Comparison of ENCODE assay signal across 9 cellular contexts in the genomic region with DNA sequence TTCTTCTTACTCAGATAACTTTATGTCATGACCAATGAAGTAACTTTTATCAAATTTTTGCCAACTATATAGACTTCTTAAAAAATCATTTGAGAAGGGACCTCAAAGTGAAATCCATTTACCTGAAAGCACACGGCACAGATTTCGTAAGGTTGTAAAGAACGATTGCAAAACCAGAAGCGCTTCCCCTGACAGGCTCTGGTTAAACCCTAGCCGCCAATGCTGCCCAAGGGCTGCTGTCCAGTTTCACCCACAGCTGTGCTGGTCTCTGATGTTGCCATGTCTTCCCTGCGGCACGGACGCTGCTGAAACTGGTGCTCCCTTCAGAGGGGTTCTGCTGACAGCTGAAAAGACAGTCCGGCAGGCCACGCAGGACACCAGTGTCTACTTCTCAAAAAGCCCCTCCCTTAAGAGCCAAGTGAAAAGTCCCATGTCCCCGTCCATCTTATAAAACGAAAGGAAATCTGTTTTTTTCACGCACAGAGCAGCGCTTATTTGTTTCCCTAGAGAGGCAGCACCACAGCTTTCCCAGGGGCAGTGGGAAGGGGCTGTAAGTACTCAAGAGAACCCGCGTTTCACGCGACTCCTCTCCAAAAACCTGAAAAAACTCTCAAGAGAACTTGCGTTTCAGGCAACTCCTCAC. TPM values are rescaled to one million over a fixed set of nuclear protein-coding genes. Genes with fewer than 3 reads are reported as not detected.
DNase-seq lines count a peak whose midpoint lies in the region; ATAC-seq and TF ChIP-seq lines count a peak whose summit lies in the region.
"Had no signal": no experiment of that assay in that cellular context is flagged by ENCODE, and none has a peak within 500 bp of the region (broad histone marks: within the 10 kb centered on the region; RNA-seq: fewer than 3 reads in every experiment).

No MANE protein-coding gene starts in this region.

- TF ChIP-seq CTCF in endodermal cell (conservative IDR thresholded peaks at IDR 0.05) (no peak), lower lobe of right lung (IDR thresholded peaks at IDR 0.05) (no peak), thoracic aorta (IDR thresholded peaks at IDR 0.05) (no peak)

- peaks cover 19% of the 10 kb centered on the region for H3K36me3 Mint-ChIP-seq in endodermal cell (ENCODE audit: low read depth)
- H3K36me3 Mint-ChIP-seq in natural killer cell treated with Interleukin-12 subunit alpha and Interleukin-12 subunit beta and Interleukin-15 and Interleukin-18, amount 100 ng/mL, for 72 hours, result no peaks in the 10 kb centered on the region

- H3K27ac ChIP-seq in endodermal cell (ENCODE audit: low read depth, low read length), result no peak overlapping the region
- peak overlapping the region; percentile 63 for H3K27ac ChIP-seq in lower lobe of right lung
- H3K27ac ChIP-seq in thoracic aorta, result peak overlapping the region; percentile 18 to 56

- ATAC-seq in lower lobe of right lung (peak; percentile 81 to 90), thoracic aorta (ENCODE audit: insufficient number of reproducible peaks, low FRiP score, low read depth) (no peak), GM21619 (IDR thresholded peaks at IDR 0.05; ENCODE audit: unreplicated experiment) (no peak)
- ATAC-seq in natural killer cell treated with Interleukin-12 subunit alpha and Interleukin-12 subunit beta and Interleukin-15 and Interleukin-18, amount 100 ng/mL, for 72 hours, result no peak

- no peaks in the 10 kb centered on the region for H3K9me3 Mint-ChIP-seq in endodermal cell
- no peaks in the 10 kb centered on the region for H3K9me3 Mint-ChIP-seq in natural killer cell treated with Interleukin-12 subunit alpha and Interleukin-12 subunit beta and Interleukin-15 and Interleukin-18, amount 100 ng/mL, for 72 hours
- H3K9me3 Mint-ChIP-seq: activated T-helper 1 cell treated with anti-CD3 and anti-CD28 coated beads, Interleukin-12 subunit alpha, Interleukin-12 subunit beta, Interleukin-2, Interleukin-4 antibody, amounts not matched to agents 30 ng/mL and 10 ng/mL and 1 ng/mL, durations not matched to agents 14 hours and 24 hours and 36 hours had no signal

- no peaks in the 10 kb centered on the region for H3K4me1 ChIP-seq in endodermal cell (ENCODE audit: control insufficient read depth, insufficient read depth, low read length)
- peaks cover 40% of the 10 kb centered on the region for H3K4me1 ChIP-seq in lower lobe of right lung
- peaks cover 5 to 25% of the 10 kb centered on the region in 2 donors for H3K4me1 ChIP-seq in thoracic aorta (ENCODE audit: control insufficient read depth in 1 of 2, low read depth in 2 of 2)

- H3K27ac Mint-ChIP-seq in endodermal cell, result peak overlapping the region; percentile 41
- H3K27ac Mint-ChIP-seq in natural killer cell treated with Interleukin-12 subunit alpha and Interleukin-12 subunit beta and Interleukin-15 and Interleukin-18, amount 100 ng/mL, for 72 hours, result no peak overlapping the region
- H3K27ac Mint-ChIP-seq: activated T-helper 1 cell treated with anti-CD3 and anti-CD28 coated beads, Interleukin-12 subunit alpha, Interleukin-12 subunit beta, Interleukin-2, Interleukin-4 antibody, amounts not matched to agents 30 ng/mL and 10 ng/mL and 1 ng/mL, durations not matched to agents 14 hours and 24 hours and 36 hours had no signal

- H3K4me3 ChIP-seq in endodermal cell (ENCODE audit: low read length) (no peak overlapping the region), lower lobe of right lung (peak overlapping the region; percentile 29), thoracic aorta (peak overlapping the region; percentile 60)

- DNase-seq in NOMO-1 treated with DMSO at 0.1 percent for 48 hours (lab: John Stamatoyannopoulos, UW; ENCODE audit: unreplicated experiment) (peak; percentile 62), endodermal cell (peak; percentile 39), lower lobe of right lung (peak; percentile 70), thoracic aorta (ENCODE audit: low spot score) (no peak), NCI-H510A treated with DMSO at 0.1 percent for 48 hours (lab: John Stamatoyannopoulos, UW) (no peak)
- DNase-seq in central memory CD4-positive, alpha-beta T cell, result no peak
- no peak for DNase-seq in natural killer cell treated with Interleukin-12 subunit alpha and Interleukin-12 subunit beta and Interleukin-15 and Interleukin-18, amount 100 ng/mL, for 72 hours (ENCODE audit: low spot score)

- H3K4me1 Mint-ChIP-seq in endodermal cell, result peaks cover 26% of the 10 kb centered on the region
- peaks cover 12 to 23% of the 10 kb centered on the region in 2 donors for H3K4me1 Mint-ChIP-seq in natural killer cell treated with Interleukin-12 subunit alpha and Interleukin-12 subunit beta and Interleukin-15 and Interleukin-18, amount 100 ng/mL, for 72 hours (ENCODE audit: low read depth in 2 of 2)

- no peaks in the 10 kb centered on the region for H3K27me3 ChIP-seq in endodermal cell (ENCODE audit: control insufficient read depth, insufficient read depth, low read length, poor library complexity, severe bottlenecking)
- H3K27me3 ChIP-seq in lower lobe of right lung (ENCODE audit: low read depth), result no peaks in the 10 kb centered on the region
- no peaks in the 10 kb centered on the region for H3K27me3 ChIP-seq in thoracic aorta (replicated peaks; ENCODE audit: insufficient read depth)

- 94 to 98% methylated on average over 15 to 19 of the region's 19 CpGs for WGBS in endodermal cell (ENCODE audit: insufficient coverage in 1 of 2, insufficient read length in 1 of 2), 2 experiments

- no peak overlapping the region for H3K9ac ChIP-seq in endodermal cell (ENCODE audit: extremely low read depth, low read length, poor library complexity, severe bottlenecking)

- H3K4me3 Mint-ChIP-seq in endodermal cell, result no peak overlapping the region
- no peak overlapping the region for H3K4me3 Mint-ChIP-seq in natural killer cell treated with Interleukin-12 subunit alpha and Interleukin-12 subunit beta and Interleukin-15 and Interleukin-18, amount 100 ng/mL, for 72 hours
- H3K4me3 Mint-ChIP-seq: activated T-helper 1 cell treated with anti-CD3 and anti-CD28 coated beads, Interleukin-12 subunit alpha, Interleukin-12 subunit beta, Interleukin-2, Interleukin-4 antibody, amounts not matched to agents 30 ng/mL and 10 ng/mL and 1 ng/mL, durations not matched to agents 14 hours and 24 hours and 36 hours had no signal

- H3K9me3 ChIP-seq in endodermal cell (ENCODE audit: control insufficient read depth, low read length) (no peaks in the 10 kb centered on the region), lower lobe of right lung (no peaks in the 10 kb centered on the region), thoracic aorta (no peaks in the 10 kb centered on the region)

- intact Hi-C loops in lower lobe of right lung (cut with DNase I), result no loop called here

- H3K36me3 ChIP-seq in endodermal cell (ENCODE audit: control insufficient read depth, insufficient read depth, low read length), result peaks cover 13% of the 10 kb centered on the region
- no peaks in the 10 kb centered on the region for H3K36me3 ChIP-seq in lower lobe of right lung
- H3K36me3 ChIP-seq in thoracic aorta, result no peaks in the 10 kb centered on the region

- no peaks in the 10 kb centered on the region for H3K27me3 Mint-ChIP-seq in endodermal cell (ENCODE audit: insufficient read depth)
- H3K27me3 Mint-ChIP-seq in natural killer cell treated with Interleukin-12 subunit alpha and Interleukin-12 subunit beta and Interleukin-15 and Interleukin-18, amount 100 ng/mL, for 72 hours, result no peaks in the 10 kb centered on the region

RNA-seq across cellular contexts. Expression of gene GNA12, which starts 32.5 kb away (rescaled TPM):
- total RNA-seq in endodermal cell (10 to 100 TPM; 55.0 to 64.7 TPM), lower lobe of right lung (41.6 TPM), thoracic aorta (10 to 100 TPM; 27.6 to 48.8 TPM)
- polyA plus RNA-seq in endodermal cell (2013, experiment 1 of 2), result 45.7 TPM
- polyA plus RNA-seq in endodermal cell (2013, experiment 2 of 2), result 44.9 TPM
- 10 to 100 TPM; 15.5 to 27.1 TPM for total RNA-seq in natural killer cell treated with Interleukin-12 subunit alpha and Interleukin-12 subunit beta and Interleukin-15 and Interleukin-18, amount 100 ng/mL, for 72 hours

Comparison
In these comparisons a context has a peak if more than half of its experiments do, and no peak if none do; other contexts are left out.
1. DNase-seq: peak in NOMO-1 treated with DMSO at 0.1 percent for 48 hours (single experiment), endodermal cell (single experiment) and lower lobe of right lung (single experiment); none in thoracic aorta (single experiment), NCI-H510A treated with DMSO at 0.1 percent for 48 hours (single experiment), central memory CD4-positive, alpha-beta T cell (single experiment) and natural killer cell treated with Interleukin-12 subunit alpha and Interleukin-12 subunit beta and Interleukin-15 and Interleukin-18, amount 100 ng/mL, for 72 hours (single experiment).
2. ATAC-seq: peak in lower lobe of right lung (2 of 2); none in thoracic aorta (single experiment), natural killer cell treated with Interleukin-12 subunit alpha and Interleukin-12 subunit beta and Interleukin-15 and Interleukin-18, amount 100 ng/mL, for 72 hours (0 of 2) and GM21619 (single experiment).